ENCODE assay signal across 27 cellular contexts in the genomic region with DNA sequence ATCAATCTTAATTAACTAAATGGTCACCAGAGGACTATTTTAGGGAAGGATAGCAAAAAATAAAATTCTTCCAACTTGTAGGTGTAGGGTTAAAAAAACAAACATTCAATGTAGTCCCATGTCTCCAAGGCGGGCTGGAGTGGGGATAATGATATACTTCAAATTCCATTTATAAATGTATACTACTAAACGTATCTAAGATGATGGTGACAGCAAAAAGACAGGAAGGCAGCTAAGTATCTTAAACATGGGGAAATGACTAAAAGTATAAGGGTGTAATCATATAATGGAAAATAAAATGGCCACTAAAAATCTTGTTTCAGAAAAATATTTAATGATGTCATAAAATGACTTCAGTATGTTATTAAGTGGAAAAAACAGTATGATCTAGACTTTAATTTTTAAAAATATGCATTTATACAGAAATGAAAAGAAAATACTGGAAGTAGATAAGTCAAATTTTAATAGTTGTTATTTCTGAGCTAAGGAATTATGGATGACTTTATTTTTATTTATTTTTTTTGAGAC.
DNase-seq lines count a peak whose midpoint lies in the region; ATAC-seq, FAIRE-seq and TF ChIP-seq lines count a peak whose summit lies in the region.
"Had no signal": no experiment of that assay in that cellular context is flagged by ENCODE, and none has a peak within 500 bp of the region (broad histone marks: within the 10 kb centered on the region; RNA-seq: fewer than 3 reads in every experiment).

No MANE protein-coding gene starts in this region.

- TF ChIP-seq EP300 in HepG2 (IDR thresholded peaks at IDR 0.05; ENCODE audit: low read depth in 2 of 2, low read length in 2 of 2) (no peak), HepG2 (CRISPR knock-in tag; IDR thresholded peaks at IDR 0.05; ENCODE audit: borderline replicate concordance) (no peak), neural cell (conservative IDR thresholded peaks at IDR 0.05; ENCODE audit: poor library complexity, severe bottlenecking) (peak; percentile 78), esophagus muscularis mucosa (IDR thresholded peaks at IDR 0.05) (no peak)

- whole genome bisulfite sequencing in HepG2 (ENCODE audit: low lambda C conversion rate), result 97% methylated on average over 2 of the region's 2 CpGs
- 92% methylated on average over 2 of the region's 2 CpGs for WGBS in right lobe of liver (ENCODE audit: insufficient coverage, low coverage, low lambda C conversion rate, missing lambda C conversion rate)
- WGBS in mammary epithelial cell (ENCODE audit: low coverage, missing lambda C conversion rate), result 100% methylated on average over 2 of the region's 2 CpGs
- WGBS in esophagus muscularis mucosa, result 97% methylated on average over 2 of the region's 2 CpGs

- H3K9me3 Mint-ChIP-seq in HFFc6, result no peaks in the 10 kb centered on the region; the same call in 1 of the 2 replicates
- H3K9me3 Mint-ChIP-seq: CD4-positive, alpha-beta T cell; CD8-positive, alpha-beta memory T cell had no signal

- no peak overlapping the region for H3K27ac Mint-ChIP-seq in HFFc6
- H3K27ac Mint-ChIP-seq: CD14-positive monocyte; CD4-positive, alpha-beta T cell; CD8-positive, alpha-beta memory T cell had no signal

- H3K4me2 ChIP-seq in HepG2 (ENCODE audit: low read depth, low read length), result no peak overlapping the region
- H3K4me2 ChIP-seq in neural cell (ENCODE audit: low read length), result no peak overlapping the region
- H3K4me2 ChIP-seq in mammary epithelial cell (ENCODE audit: insufficient read depth, low read depth, low read length), result no peak overlapping the region
- H3K4me2 ChIP-seq: A549; BLaER1 treated with 17β-estradiol and CSF1 and Interleukin-3, amounts not matched to agents 10 nM and 100 nM had no signal

- H3F3A ChIP-seq in neural cell (ENCODE audit: insufficient read depth, low read length, poor library complexity, severe bottlenecking), result no peaks in the 10 kb centered on the region

- no peak for ATAC-seq in HepG2
- no peak for ATAC-seq in right lobe of liver
- ATAC-seq: A549, GM12878 had no signal

- H3K9ac ChIP-seq in HepG2 (ENCODE audit: insufficient read depth, low read depth, low read length) (no peak overlapping the region), neural cell (ENCODE audit: low read length) (no peak overlapping the region), mammary epithelial cell (ENCODE audit: insufficient read depth, low read length) (no peak overlapping the region)
- H3K9ac ChIP-seq: BLaER1 treated with 17β-estradiol and CSF1 and Interleukin-3, amounts not matched to agents 10 nM and 100 nM; GM23248 had no signal

- CTCF ChIA-PET in HepG2 (lab: Yijun Ruan, JAX; ENCODE audit: low intra/inter-chr PET ratio, low total read pairs), result no interaction called here
- CTCF ChIA-PET in mammary epithelial cell (lab: Charles Lee; ENCODE audit: low non-redundant PET), result no interaction called here

- peaks cover 40% of the 10 kb centered on the region for H3K4me1 Mint-ChIP-seq in HFFc6 (ENCODE audit: low read depth)
- H3K4me1 Mint-ChIP-seq: CD14-positive monocyte had no signal

- no peaks in the 10 kb centered on the region; a peak in 1 of 5 replicates for H3K36me3 ChIP-seq in HepG2 (replicated peaks in 1 of 2; ENCODE audit: control insufficient read depth in 1 of 2, insufficient read depth in 2 of 2, low read length in 2 of 2)
- H3K36me3 ChIP-seq in right lobe of liver, result no peaks in the 10 kb centered on the region
- H3K36me3 ChIP-seq in neural cell (ENCODE audit: insufficient read depth, low read length), result no peaks in the 10 kb centered on the region
- H3K36me3 ChIP-seq in mammary epithelial cell (ENCODE audit: insufficient read depth, low read length), result no peaks in the 10 kb centered on the region
- peaks cover 0 to 15% (median 0%) of the 10 kb centered on the region in 4 donors for H3K36me3 ChIP-seq in esophagus muscularis mucosa
- H3K36me3 ChIP-seq: BE2C had no signal

- POLR2A ChIA-PET in HepG2 (lab: Yijun Ruan, JAX), result no interaction called here

- TF ChIP-seq POLR2A in HepG2 (IDR thresholded peaks at IDR 0.05; ENCODE audit: insufficient read depth in 1 of 2, low read depth in 2 of 2, low read length in 2 of 2) (no peak), right lobe of liver (IDR thresholded peaks at IDR 0.05) (no peak), esophagus muscularis mucosa (IDR thresholded peaks at IDR 0.05; ENCODE audit: low read depth) (no peak)

- H3K4me3 Mint-ChIP-seq in HFFc6, result no peak overlapping the region
- H3K4me3 Mint-ChIP-seq: CD14-positive monocyte; CD4-positive, alpha-beta T cell; CD8-positive, alpha-beta memory T cell had no signal

- peaks cover 34% of the 10 kb centered on the region for H3K36me3 Mint-ChIP-seq in HFFc6 (ENCODE audit: low read depth)

- H3K79me2 ChIP-seq in HepG2 (ENCODE audit: insufficient read depth, low read length) (no peaks in the 10 kb centered on the region), neural cell (replicated peaks; ENCODE audit: insufficient read depth, low read length) (no peaks in the 10 kb centered on the region), mammary epithelial cell (ENCODE audit: insufficient read depth, low read length) (no peaks in the 10 kb centered on the region)

- BruUV-seq in HepG2 (replicated peaks; lab: Mats Ljungman, UMichigan), result no TSS peak
- no TSS peak for BruUV-seq in mammary epithelial cell (replicated peaks; lab: Mats Ljungman, UMichigan)

- DNase-seq in HepG2 (ENCODE audit: low spot score) (no peak), right lobe of liver (no peak), HFFc6 (no peak), mammary epithelial cell (no peak), esophagus muscularis mucosa (ENCODE audit: extremely low spot score) (no peak)
- DNase-seq: 8988T; ACHN; AML-193; BE2C; Calu3; CD4-positive, alpha-beta T cell; CD8-positive, alpha-beta memory T cell; COR-L47; DMS53; DND-41; GDM1; GM23248; H7; HCEC 1CT had no signal

- intact Hi-C loops in HepG2 (cut with micrococcal nuclease; ENCODE audit: unreplicated experiment), result no loop called here
- intact Hi-C loops in right lobe of liver (cut with DNase I), result no loop called here
- intact Hi-C loops in mammary epithelial cell (cut with micrococcal nuclease), result no loop called here
- intact Hi-C loops in esophagus muscularis mucosa (cut with DNase I), result no loop called here

- H3K9me3 ChIP-seq in HepG2 (ENCODE audit: low read length) (no peaks in the 10 kb centered on the region), right lobe of liver (no peaks in the 10 kb centered on the region), neural cell (ENCODE audit: low read length) (no peaks in the 10 kb centered on the region), mammary epithelial cell (replicated peaks; ENCODE audit: insufficient read depth, low read length) (no peaks in the 10 kb centered on the region), esophagus muscularis mucosa (no peaks in the 10 kb centered on the region)
- H3K9me3 ChIP-seq: A549, BE2C had no signal

- FAIRE-seq in HepG2 (lab: Jason Lieb, UNC), result no peak
- peak; percentile 43 for FAIRE-seq in colon (lab: Jason Lieb, UNC)
- FAIRE-seq: A549, GM12878, GM19239, H1 had no signal

- in situ Hi-C loops in HepG2 (cut with HindIII; ENCODE audit: extremely low pct_ligation_motif_present, low pct_unique_long_range_greater_than_20kb) (no loop called here), mammary epithelial cell (cut with MboI; ENCODE audit: low sequenced_read_pairs in 2 of 2) (no loop called here)

- H3K4me3 ChIP-seq in HepG2 (replicated peaks in 1 of 3; ENCODE audit: insufficient read depth in 1 of 3, low read depth in 2 of 3, low read length in 3 of 3) (no peak overlapping the region), right lobe of liver (no peak overlapping the region), neural cell (ENCODE audit: low read length) (no peak overlapping the region), mammary epithelial cell (replicated peaks in 1 of 3; ENCODE audit: insufficient read depth in 1 of 3, low read depth in 2 of 3, low read length in 3 of 3) (no peak overlapping the region), esophagus muscularis mucosa (no peak overlapping the region)
- H3K4me3 ChIP-seq: A549; BLaER1 treated with 17β-estradiol and CSF1 and Interleukin-3, amounts not matched to agents 10 nM and 100 nM; GM12878; GM23248 had no signal

- no peaks in the 10 kb centered on the region for H3K27me3 Mint-ChIP-seq in HFFc6 (ENCODE audit: insufficient read depth)
- H3K27me3 Mint-ChIP-seq: CD4-positive, alpha-beta T cell; CD8-positive, alpha-beta memory T cell had no signal

- no peak for TF ChIP-seq CTCF in HepG2 (CRISPR knock-in tag; IDR thresholded peaks at IDR 0.05)
- no peak for TF ChIP-seq CTCF in right lobe of liver (IDR thresholded peaks at IDR 0.05)
- no peak for TF ChIP-seq CTCF in neural cell (IDR thresholded peaks at IDR 0.05; ENCODE audit: poor library complexity, severe bottlenecking)
- no peak for TF ChIP-seq CTCF in HFFc6 (IDR thresholded peaks at IDR 0.05)
- no peak for TF ChIP-seq CTCF in mammary epithelial cell (conservative IDR thresholded peaks at IDR 0.05 in 1 of 2, IDR thresholded peaks at IDR 0.05 in 1 of 2; ENCODE audit: extremely low read depth in 1 of 2, insufficient read depth in 1 of 2, low read depth in 1 of 2, low read length in 2 of 2)
- no peak for TF ChIP-seq CTCF in esophagus muscularis mucosa (IDR thresholded peaks at IDR 0.05)

- H3K27ac ChIP-seq in HepG2 (ENCODE audit: extremely low read length, insufficient read depth, low read length) (no peak overlapping the region), right lobe of liver (no peak overlapping the region), neural cell (ENCODE audit: low read length) (no peak overlapping the region), mammary epithelial cell (ENCODE audit: insufficient read depth, low read depth, low read length) (no peak overlapping the region), esophagus muscularis mucosa (replicated peaks in 1 of 4) (no peak overlapping the region)
- H3K27ac ChIP-seq: A549; BLaER1 treated with 17β-estradiol and CSF1 and Interleukin-3, amounts not matched to agents 10 nM and 100 nM; GM23248 had no signal

- TF ChIP-seq RAD21 in HepG2 (CRISPR knock-in tag; IDR thresholded peaks at IDR 0.05) (no peak), neural cell (conservative IDR thresholded peaks at IDR 0.05) (no peak)

- no peaks in the 10 kb centered on the region for H3K4me1 ChIP-seq in HepG2 (ENCODE audit: insufficient read depth, low read length)
- H3K4me1 ChIP-seq in right lobe of liver, result no peaks in the 10 kb centered on the region
- H3K4me1 ChIP-seq in mammary epithelial cell (ENCODE audit: insufficient read depth, low read length), result no peaks in the 10 kb centered on the region
- H3K4me1 ChIP-seq in esophagus muscularis mucosa, result no peaks in the 10 kb centered on the region
- H3K4me1 ChIP-seq: A549; BLaER1 treated with 17β-estradiol and CSF1 and Interleukin-3, amounts not matched to agents 10 nM and 100 nM had no signal

- H4K20me1 ChIP-seq in HepG2 (ENCODE audit: insufficient read depth, low read length) (no peaks in the 10 kb centered on the region), neural cell (ENCODE audit: insufficient read depth) (no peaks in the 10 kb centered on the region), mammary epithelial cell (ENCODE audit: insufficient read depth, low read length) (no peaks in the 10 kb centered on the region)
- H4K20me1 ChIP-seq: BLaER1 treated with 17β-estradiol and CSF1 and Interleukin-3, amounts not matched to agents 10 nM and 100 nM had no signal

- dilution Hi-C loops in mammary epithelial cell (cut with HindIII; ENCODE audit: low sequenced_read_pairs), result no loop called here

- H2AFZ ChIP-seq in HepG2 (ENCODE audit: low read length) (no peak overlapping the region), neural cell (ENCODE audit: low read depth, low read length) (no peak overlapping the region), mammary epithelial cell (ENCODE audit: low read depth, low read length) (no peak overlapping the region)
- H2AFZ ChIP-seq: GM23248 had no signal

- H3K9me2 ChIP-seq in neural cell (ENCODE audit: insufficient read depth, low read length), result no peaks in the 10 kb centered on the region

- H3K27me3 ChIP-seq in HepG2 (ENCODE audit: control insufficient read depth in 1 of 2, insufficient read depth in 2 of 2, low read length in 2 of 2) (no peaks in the 10 kb centered on the region), right lobe of liver (no peaks in the 10 kb centered on the region), neural cell (ENCODE audit: insufficient read depth, low read depth, low read length) (no peaks in the 10 kb centered on the region), mammary epithelial cell (ENCODE audit: insufficient read depth, low read length) (no peaks in the 10 kb centered on the region), esophagus muscularis mucosa (no peaks in the 10 kb centered on the region)
- H3K27me3 ChIP-seq: BE2C; BLaER1 treated with 17β-estradiol and CSF1 and Interleukin-3, amounts not matched to agents 10 nM and 100 nM had no signal
